7 cellular contexts compared by ENCODE assay signal in genomic region chr1:55800503-55800902, GRCh38.
"Had no signal": no experiment of that assay in that cellular context is flagged by ENCODE, and none has a peak within 500 bp of the region (broad histone marks: within the 10 kb centered on the region; RNA-seq: fewer than 3 reads in every experiment).

No MANE protein-coding gene starts in this region.

- H3K9ac ChIP-seq: KMS-11 had no signal

- H3K4me2 ChIP-seq: KMS-11 had no signal

- DNase-seq: IMR-90, KBM-7, KG1 had no signal

- FAIRE-seq: HepG2, HTR-8/SVneo had no signal

- H3K27ac ChIP-seq: HL-60, KMS-11 had no signal

- ATAC-seq: HepG2 had no signal
